ENCODE assay signal across 16 cellular contexts in the genomic region with DNA sequence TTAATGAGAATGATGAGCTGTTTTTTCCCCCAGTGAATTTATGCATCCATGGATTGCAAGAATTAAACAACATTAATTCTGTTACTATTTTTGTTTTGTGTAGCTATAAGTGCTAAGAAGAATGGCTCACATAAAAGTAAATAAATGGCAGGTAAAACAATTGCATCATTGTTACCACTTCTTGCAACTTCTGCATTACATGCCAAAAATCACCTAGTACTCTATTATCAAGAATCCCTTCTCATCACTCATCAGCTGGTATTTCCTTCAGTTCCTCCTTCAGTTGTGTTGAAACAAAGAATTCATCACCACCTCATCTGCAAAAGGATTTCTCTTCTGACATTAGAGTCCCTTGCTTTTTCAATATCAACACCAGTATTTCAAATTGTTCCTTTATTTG. TPM values are rescaled to one million over a fixed set of nuclear protein-coding genes. Genes with fewer than 3 reads are reported as not detected.
DNase-seq lines count a peak whose midpoint lies in the region; ATAC-seq, FAIRE-seq and TF ChIP-seq lines count a peak whose summit lies in the region.
"Had no signal": no experiment of that assay in that cellular context is flagged by ENCODE, and none has a peak within 500 bp of the region (broad histone marks: within the 10 kb centered on the region; RNA-seq: fewer than 3 reads in every experiment).

No MANE protein-coding gene starts in this region.

- peak overlapping the region; percentile 23 to 93 (median 84); a peak in 15 of 22 replicates for H3K4me2 ChIP-seq in BLaER1 treated with 17β-estradiol and CSF1 and Interleukin-3, amounts not matched to agents 10 nM and 100 nM
- H3K4me2 ChIP-seq in HepG2 (ENCODE audit: low read depth, low read length) (peak overlapping the region; percentile 89), PC-9 (no peak overlapping the region)

- intact Hi-C loops in MCF 10A (cut with micrococcal nuclease) (no loop called here), HepG2 (cut with micrococcal nuclease; ENCODE audit: unreplicated experiment) (loop anchor here (2.0 to 10.0 kb wide), 3 partner anchors 18 to 170 kb away; no protein-coding TSS in a partner anchor), PC-9 (cut with micrococcal nuclease; ENCODE audit: unreplicated experiment) (no loop called here)
- intact Hi-C loops in CD4-positive, alpha-beta memory T cell (cut with micrococcal nuclease): no loop called here

- H3K36me3 Mint-ChIP-seq in MCF 10A (ENCODE audit: insufficient read depth, unreplicated experiment): no peaks in the 10 kb centered on the region
- peaks cover 20 to 34% of the 10 kb centered on the region in 2 donors for H3K36me3 Mint-ChIP-seq in CD4-positive, alpha-beta memory T cell

- no peak for TF ChIP-seq CTCF in MCF 10A (IDR thresholded peaks at IDR 0.05; ENCODE audit: unreplicated experiment)
- TF ChIP-seq CTCF in HepG2 (CRISPR knock-in tag; IDR thresholded peaks at IDR 0.05): no peak
- no peak for TF ChIP-seq CTCF in PC-9 (conservative IDR thresholded peaks at IDR 0.05)

- no peak for TF ChIP-seq RAD21 in HepG2 (CRISPR knock-in tag; IDR thresholded peaks at IDR 0.05)

- H4K20me1 ChIP-seq in BLaER1 treated with 17β-estradiol and CSF1 and Interleukin-3, amounts not matched to agents 10 nM and 100 nM: no peaks in the 10 kb centered on the region
- H4K20me1 ChIP-seq in HepG2 (ENCODE audit: insufficient read depth, low read length) (peaks cover 33% of the 10 kb centered on the region), PC-9 (ENCODE audit: insufficient read depth) (no peaks in the 10 kb centered on the region)

- peaks cover 0 to 9% (median 0%) of the 10 kb centered on the region in 11 experiments; a peak in 1 of 22 replicates for H3K36me3 ChIP-seq in BLaER1 treated with 17β-estradiol and CSF1 and Interleukin-3, amounts not matched to agents 10 nM and 100 nM
- H3K36me3 ChIP-seq in HepG2 (replicated peaks in 1 of 2; ENCODE audit: control insufficient read depth in 1 of 2, insufficient read depth in 2 of 2, low read length in 2 of 2) (peaks cover 14 to 28% of the 10 kb centered on the region in 2 experiments), PC-9 (ENCODE audit: low read depth) (no peaks in the 10 kb centered on the region)
- no peaks in the 10 kb centered on the region for H3K36me3 ChIP-seq in CD4-positive, alpha-beta memory T cell (ENCODE audit: insufficient read depth, low read length)

- H3K27ac Mint-ChIP-seq in MCF 10A (ENCODE audit: low read depth, unreplicated experiment): no peak overlapping the region
- peak overlapping the region in 3 of 7 donors; percentile 18 to 60 (median 38) for H3K27ac Mint-ChIP-seq in CD4-positive, alpha-beta memory T cell
- H3K27ac Mint-ChIP-seq: activated CD4-positive, alpha-beta memory T cell treated with anti-CD3 and anti-CD28 coated beads, Interleukin-2, amount 10 ng/mL, durations not matched to agents 7 days and 5 days; activated T-helper 2 cell treated with anti-CD3 and anti-CD28 coated beads, Interferon-gamma antibody, Interleukin-2, Interleukin-4, amounts not matched to agents 10 μg/mL and 5 μg/mL and 100 μg/mL, durations not matched to agents 14 hours and 24 hours and 36 hours had no signal

- TF ChIP-seq EP300 in HepG2 (IDR thresholded peaks at IDR 0.05; ENCODE audit: low read depth in 2 of 2, low read length in 2 of 2) (no peak), HepG2 (CRISPR knock-in tag; IDR thresholded peaks at IDR 0.05; ENCODE audit: borderline replicate concordance) (no peak)

- FAIRE-seq in HepG2 (lab: Jason Lieb, UNC): no peak

- ATAC-seq in HepG2: no peak

- no peaks in the 10 kb centered on the region for H3K4me1 Mint-ChIP-seq in MCF 10A (ENCODE audit: insufficient read depth, unreplicated experiment)
- peaks cover 24 to 33% (median 26%) of the 10 kb centered on the region in 4 donors for H3K4me1 Mint-ChIP-seq in CD4-positive, alpha-beta memory T cell

- in situ Hi-C loops in HepG2 (cut with HindIII; ENCODE audit: extremely low pct_ligation_motif_present, low pct_unique_long_range_greater_than_20kb): loop anchor here (10.0 kb wide), 1 partner anchor 160 kb away; no protein-coding TSS in a partner anchor

- H3K27me3 ChIP-seq in BLaER1 treated with 17β-estradiol and CSF1 and Interleukin-3, amounts not matched to agents 10 nM and 100 nM: no peaks in the 10 kb centered on the region
- no peaks in the 10 kb centered on the region; a peak in 1 of 5 replicates for H3K27me3 ChIP-seq in HepG2 (ENCODE audit: control insufficient read depth in 1 of 2, insufficient read depth in 2 of 2, low read length in 2 of 2)
- no peaks in the 10 kb centered on the region for H3K27me3 ChIP-seq in CD4-positive, alpha-beta memory T cell (ENCODE audit: insufficient read depth, low read length)
- H3K27me3 ChIP-seq in PC-9 (ENCODE audit: insufficient read depth, low read depth): peaks cover 4% of the 10 kb centered on the region; the same call in 1 of the 2 replicates
- H3K27me3 ChIP-seq: body of pancreas had no signal

- BruUV-seq in MCF 10A (replicated peaks; lab: Mats Ljungman, UMichigan) (no TSS peak), HepG2 (replicated peaks; lab: Mats Ljungman, UMichigan) (no TSS peak), PC-9 (replicated peaks; lab: Mats Ljungman, UMichigan) (no TSS peak)

- H3K9me3 ChIP-seq in BLaER1 treated with 17β-estradiol and CSF1 and Interleukin-3, amounts not matched to agents 10 nM and 100 nM (replicated peaks in 1 of 11): no peaks in the 10 kb centered on the region
- no peaks in the 10 kb centered on the region for H3K9me3 ChIP-seq in HepG2 (ENCODE audit: low read length)
- H3K9me3 ChIP-seq in CD4-positive, alpha-beta memory T cell (ENCODE audit: control insufficient read depth in 1 of 2, low read length in 2 of 2): no peaks in the 10 kb centered on the region
- no peaks in the 10 kb centered on the region for H3K9me3 ChIP-seq in PC-9 (ENCODE audit: insufficient read depth, low read depth)
- H3K9me3 ChIP-seq: body of pancreas had no signal

- no peak overlapping the region for H2AFZ ChIP-seq in HepG2 (ENCODE audit: low read length)
- no peak overlapping the region for H2AFZ ChIP-seq in PC-9

- H3K4me3 Mint-ChIP-seq in MCF 10A (ENCODE audit: unreplicated experiment): no peak overlapping the region
- H3K4me3 Mint-ChIP-seq in CD4-positive, alpha-beta memory T cell: no peak overlapping the region
- H3K4me3 Mint-ChIP-seq: activated CD4-positive, alpha-beta memory T cell treated with anti-CD3 and anti-CD28 coated beads, Interleukin-2, amount 10 ng/mL, durations not matched to agents 7 days and 5 days had no signal

- H3K27ac ChIP-seq in BLaER1 treated with 17β-estradiol and CSF1 and Interleukin-3, amounts not matched to agents 10 nM and 100 nM: peak overlapping the region in 4 of 11 experiments; percentile 70 to 81 (median 80); a peak in 4 of 22 replicates
- peak overlapping the region; percentile 90 for H3K27ac ChIP-seq in HepG2 (ENCODE audit: extremely low read length, insufficient read depth, low read length)
- peak overlapping the region in 8 of 21 experiments; percentile 6 to 79 (median 52) for H3K27ac ChIP-seq in skin epidermis
- H3K27ac ChIP-seq in CD4-positive, alpha-beta memory T cell (ENCODE audit: low read depth, low read length): no peak overlapping the region
- no peak overlapping the region for H3K27ac ChIP-seq in PC-9

- CTCF ChIA-PET in MCF 10A (lab: Yijun Ruan, JAX) (no interaction called here), HepG2 (lab: Yijun Ruan, JAX; ENCODE audit: low intra/inter-chr PET ratio, low total read pairs) (no interaction called here), PC-9 (lab: Charles Lee) (no interaction called here)
- CTCF ChIA-PET in CD4-positive, alpha-beta memory T cell (lab: Charles Lee; ENCODE audit: partially characterized antibody): no interaction called here

- peaks cover 48% of the 10 kb centered on the region for H3K79me2 ChIP-seq in HepG2 (ENCODE audit: insufficient read depth, low read length)
- no peaks in the 10 kb centered on the region for H3K79me2 ChIP-seq in PC-9 (ENCODE audit: low read depth)

- peak overlapping the region in 2 of 10 experiments; percentile 28 to 35; a peak in 3 of 20 replicates for H3K4me3 ChIP-seq in BLaER1 treated with 17β-estradiol and CSF1 and Interleukin-3, amounts not matched to agents 10 nM and 100 nM
- peak overlapping the region; percentile 77 to 98 (median 81) for H3K4me3 ChIP-seq in HepG2 (replicated peaks in 1 of 3; ENCODE audit: insufficient read depth in 1 of 3, low read depth in 2 of 3, low read length in 3 of 3)
- peak overlapping the region in 6 of 7 experiments; percentile 3 to 29 (median 20) for H3K4me3 ChIP-seq in skin epidermis
- no peak overlapping the region for H3K4me3 ChIP-seq in CD4-positive, alpha-beta memory T cell (ENCODE audit: low read length in 2 of 2)
- no peak overlapping the region for H3K4me3 ChIP-seq in PC-9
- H3K4me3 ChIP-seq: body of pancreas had no signal

- DNase-seq in MCF 10A (ENCODE audit: unreplicated experiment) (peak; percentile 22), HepG2 (ENCODE audit: low spot score) (peak; percentile 21), HUDEP-2 (lab: John Stamatoyannopoulos, UW; ENCODE audit: unreplicated experiment in 76 of 76) (no peak), anterior cingulate cortex (lab: John Stamatoyannopoulos, UW) (no peak), PC-9 (no peak)
- DNase-seq in CD4-positive, alpha-beta memory T cell: no peak
- DNase-seq: activated CD4-positive, alpha-beta memory T cell treated with anti-CD3 and anti-CD28 coated beads, Interleukin-2, amount 10 ng/mL, durations not matched to agents 7 days and 5 days; body of pancreas; erythroblast; NCI-H1105 treated with DMSO at 0.1 percent for 48 hours; T-helper 9 cell had no signal

- no peak overlapping the region for H3K9ac ChIP-seq in BLaER1 treated with 17β-estradiol and CSF1 and Interleukin-3, amounts not matched to agents 10 nM and 100 nM
- H3K9ac ChIP-seq in HepG2 (ENCODE audit: insufficient read depth, low read depth, low read length): peak overlapping the region; percentile 95

- peak in 1 of 2 experiments; percentile 46; a peak in 2 of 4 replicates for TF ChIP-seq POLR2A in HepG2 (IDR thresholded peaks at IDR 0.05; ENCODE audit: insufficient read depth in 1 of 2, low read depth in 2 of 2, low read length in 2 of 2)

- POLR2A ChIA-PET in MCF 10A (lab: Yijun Ruan, JAX): no interaction called here
- POLR2A ChIA-PET in HepG2 (lab: Yijun Ruan, JAX): interaction anchor here (0.9 to 6.9 kb wide), 8 partner anchors 12 to 335 kb away, joined by 4 to 129 read pairs (median 27); no protein-coding TSS in a partner anchor
- POLR2A ChIA-PET in CD4-positive, alpha-beta memory T cell (lab: Charles Lee; ENCODE audit: partially characterized antibody): no interaction called here
- POLR2A ChIA-PET in PC-9 (lab: Charles Lee; ENCODE audit: unreplicated experiment): no interaction called here

- peaks cover 4% of the 10 kb centered on the region for H3K27me3 Mint-ChIP-seq in MCF 10A (ENCODE audit: insufficient read depth, unreplicated experiment)
- H3K27me3 Mint-ChIP-seq in CD4-positive, alpha-beta memory T cell: no peaks in the 10 kb centered on the region
- H3K27me3 Mint-ChIP-seq: activated CD4-positive, alpha-beta memory T cell treated with anti-CD3 and anti-CD28 coated beads, Interleukin-2, amount 10 ng/mL, durations not matched to agents 7 days and 5 days had no signal

- no peaks in the 10 kb centered on the region for H3K9me3 Mint-ChIP-seq in MCF 10A (ENCODE audit: unreplicated experiment)
- H3K9me3 Mint-ChIP-seq in CD4-positive, alpha-beta memory T cell: no peaks in the 10 kb centered on the region
- H3K9me3 Mint-ChIP-seq: activated CD4-positive, alpha-beta memory T cell treated with anti-CD3 and anti-CD28 coated beads, Interleukin-2, amount 10 ng/mL, durations not matched to agents 7 days and 5 days; activated T-helper 2 cell treated with anti-CD3 and anti-CD28 coated beads, Interferon-gamma antibody, Interleukin-2, Interleukin-4, amounts not matched to agents 10 μg/mL and 5 μg/mL and 100 μg/mL, durations not matched to agents 14 hours and 24 hours and 36 hours had no signal

- H3F3A ChIP-seq in PC-9 (ENCODE audit: insufficient read depth, low read depth): no peaks in the 10 kb centered on the region

- peaks cover 41 to 50% (median 45%) of the 10 kb centered on the region in 10 experiments for H3K4me1 ChIP-seq in BLaER1 treated with 17β-estradiol and CSF1 and Interleukin-3, amounts not matched to agents 10 nM and 100 nM
- H3K4me1 ChIP-seq in HepG2 (ENCODE audit: insufficient read depth, low read length) (peaks cover 67% of the 10 kb centered on the region), PC-9 (replicated peaks; ENCODE audit: insufficient read depth) (no peaks in the 10 kb centered on the region)
- peaks cover 9% of the 10 kb centered on the region for H3K4me1 ChIP-seq in CD4-positive, alpha-beta memory T cell (ENCODE audit: insufficient read depth, low read length)
- H3K4me1 ChIP-seq: body of pancreas had no signal

- no peaks in the 10 kb centered on the region for H3K9me2 ChIP-seq in PC-9 (ENCODE audit: insufficient read depth)

RNA-seq across cellular contexts. Expression of a gene that starts 0.8 kb away (rescaled TPM):
- total RNA-seq in MCF 10A (2022): not detected in 2 replicates
- 1,675 and 2,807 TPM in 2 replicates for total RNA-seq in HepG2 (2016; rRNA removed; fragmentation: Illumina TruSeq; extraction: Trizol)
- total RNA-seq in HepG2 (2016; cell fraction: cytosol; rRNA removed; fragmentation: Illumina TruSeq; extraction: Trizol; ENCODE audit: low read depth): 234 and 270 TPM in 2 replicates
- total RNA-seq in HepG2 (2016; cell fraction: insoluble cytoplasmic fraction; rRNA removed; fragmentation: Illumina TruSeq; extraction: Trizol): 1,476 and 2,691 TPM in 2 replicates
- total RNA-seq in HepG2 (2016; cell fraction: membrane; rRNA removed; fragmentation: Illumina TruSeq; extraction: Trizol): 813 and 957 TPM in 2 replicates
- 2,507 and 2,973 TPM in 2 replicates for total RNA-seq in HepG2 (2016; cell fraction: nucleus; rRNA removed; fragmentation: Illumina TruSeq; extraction: Trizol)
- 6,551 and 8,760 TPM in 2 replicates for polyA plus RNA-seq in HepG2 (2011; rRNA removed)
- 4,485 and 9,624 TPM in 2 replicates for polyA plus RNA-seq in HepG2 (2011; cell fraction: cytosol; rRNA removed)
- 2,489 and 3,325 TPM in 2 replicates for polyA plus RNA-seq in HepG2 (2011; cell fraction: nucleus; rRNA removed)
- 4,336 and 6,335 TPM in 2 replicates for polyA plus RNA-seq in HepG2 (2012)
- polyA plus RNA-seq in HepG2 (2016; cell fraction: cytosol; fragmentation: Illumina TruSeq; extraction: Trizol; ENCODE audit: low read depth): 214 and 262 TPM in 2 replicates
- 1,149 and 1,250 TPM in 2 replicates for polyA plus RNA-seq in HepG2 (2016; cell fraction: insoluble cytoplasmic fraction; fragmentation: Illumina TruSeq; extraction: Trizol; ENCODE audit: low read depth)
- polyA plus RNA-seq in HepG2 (2016; cell fraction: membrane; fragmentation: Illumina TruSeq; extraction: Trizol; ENCODE audit: low read depth): 465 and 618 TPM in 2 replicates
- 2,564 and 2,683 TPM in 2 replicates for polyA plus RNA-seq in HepG2 (2016; cell fraction: nucleus; fragmentation: Illumina TruSeq; extraction: Trizol; ENCODE audit: insufficient read depth, low read depth)
- 3.9 and 4,519 TPM in 2 replicates for polyA minus RNA-seq in HepG2 (2011; rRNA and poly(A)+ RNA removed; ENCODE audit: low replicate concordance)
- polyA minus RNA-seq in HepG2 (2011; cell fraction: cytosol; rRNA and poly(A)+ RNA removed): 3,071 and 7,219 TPM in 2 replicates
- polyA minus RNA-seq in HepG2 (2011; cell fraction: nucleus; rRNA and poly(A)+ RNA removed): 2,321 and 4,395 TPM in 2 replicates
- 1 to 10 TPM; 3.0 to 3.1 TPM for total RNA-seq in CD4-positive, alpha-beta memory T cell
- 1 to 10 TPM in 1 of 2 donors, not detected in 1; 3.2 TPM for polyA plus RNA-seq in CD4-positive, alpha-beta memory T cell
- not detected in 2 replicates for total RNA-seq in PC-9 (2021)
- total RNA-seq: activated CD4-positive, alpha-beta memory T cell treated with anti-CD3 and anti-CD28 coated beads, Interleukin-2, amount 10 ng/mL, durations not matched to agents 7 days and 5 days; activated T-helper 2 cell treated with anti-CD3 and anti-CD28 coated beads, Interferon-gamma antibody, Interleukin-2, Interleukin-4, amounts not matched to agents 10 μg/mL and 5 μg/mL and 100 μg/mL, durations not matched to agents 14 hours and 24 hours and 36 hours; mononuclear cell; NCI-H460 had no signal

Comparison
In these comparisons a context has a peak if more than half of its experiments do, and no peak if none do; other contexts are left out.
1. H3K4me3 ChIP-seq: peak in HepG2 (3 of 3) and skin epidermis (6 of 7); none in CD4-positive, alpha-beta memory T cell (0 of 2) and PC-9 (single experiment).
2. DNase-seq: peak in MCF 10A (single experiment) and HepG2 (single experiment); none in CD4-positive, alpha-beta memory T cell (0 of 5), HUDEP-2 (0 of 76), anterior cingulate cortex (0 of 58) and PC-9 (0 of 2).
3. RNA of a gene that starts 0.8 kb away (total RNA-seq): 234 to 2,973 TPM in HepG2; 3.0 to 3.1 TPM in CD4-positive, alpha-beta memory T cell, not detected in MCF 10A and not detected in PC-9; every median in the first group is over 10 times any median in the second.